Comparison of ENCODE assay signal across 9 cellular contexts in genomic region chr11:94400839-94401772, GRCh38. TPM values are rescaled to one million over a fixed set of nuclear protein-coding genes. Genes with fewer than 3 reads are reported as not detected.
DNase-seq lines count a peak whose midpoint lies in the region; ATAC-seq, FAIRE-seq and TF ChIP-seq lines count a peak whose summit lies in the region.
"Had no signal": no experiment of that assay in that cellular context is flagged by ENCODE, and none has a peak within 500 bp of the region (broad histone marks: within the 10 kb centered on the region; RNA-seq: fewer than 3 reads in every experiment).

GPR83 (minus strand) TSS chr11:94401419; CDS start chr11:94401247, 172 bp downstream.

- TF ChIP-seq CTCF in cardiac fibroblast (IDR thresholded peaks at IDR 0.05; ENCODE audit: low read depth, low read length) (no peak), HepG2 (CRISPR knock-in tag; IDR thresholded peaks at IDR 0.05) (no peak), upper lobe of left lung (IDR thresholded peaks at IDR 0.05) (no peak)

- in situ Hi-C loops in HepG2 (cut with HindIII; ENCODE audit: extremely low pct_ligation_motif_present, low pct_unique_long_range_greater_than_20kb): loop anchor here (25.0 kb wide), 1 partner anchor 214 kb away; no protein-coding TSS in a partner anchor

- H4K20me1 ChIP-seq in HepG2 (ENCODE audit: insufficient read depth, low read length): no peaks in the 10 kb centered on the region

- H3K9me3 Mint-ChIP-seq in activated T-cell treated with anti-CD3 and anti-CD28 coated beads, Interleukin-2, amount 50 U/mL, for 4 hours: peaks cover 4% of the 10 kb centered on the region

- 40% methylated on average over 19 of the region's 73 CpGs for WGBS in HepG2 (ENCODE audit: low lambda C conversion rate)
- 5% methylated on average over 22 to 67 of the region's 73 CpGs for WGBS in upper lobe of left lung, 2 donors

- no peaks in the 10 kb centered on the region for H3K36me3 Mint-ChIP-seq in activated T-cell treated with anti-CD3 and anti-CD28 coated beads, Interleukin-2, amount 50 U/mL, for 4 hours (ENCODE audit: insufficient read depth)

- no peak within 1 kb of the TSS for H3K4me3 Mint-ChIP-seq in activated T-cell treated with anti-CD3 and anti-CD28 coated beads, Interleukin-2, amount 50 U/mL, for 4 hours

- H3K27ac ChIP-seq in HepG2 (ENCODE audit: extremely low read length, insufficient read depth, low read length): no peak within 1 kb of the TSS
- no peak within 1 kb of the TSS for H3K27ac ChIP-seq in upper lobe of left lung

- H3K36me3 ChIP-seq in HepG2 (replicated peaks in 1 of 2; ENCODE audit: control insufficient read depth in 1 of 2, insufficient read depth in 2 of 2, low read length in 2 of 2): no peaks in the 10 kb centered on the region
- H3K36me3 ChIP-seq in upper lobe of left lung: no peaks in the 10 kb centered on the region

- no peak for TF ChIP-seq POLR2A in HepG2 (IDR thresholded peaks at IDR 0.05; ENCODE audit: insufficient read depth in 1 of 2, low read depth in 2 of 2, low read length in 2 of 2)
- no peak for TF ChIP-seq POLR2A in upper lobe of left lung (IDR thresholded peaks at IDR 0.05)

- BruUV-seq in HepG2 (replicated peaks; lab: Mats Ljungman, UMichigan): no TSS peak

- H3K79me2 ChIP-seq in HepG2 (ENCODE audit: insufficient read depth, low read length): no peaks in the 10 kb centered on the region

- peaks cover 4% of the 10 kb centered on the region for H3K4me1 Mint-ChIP-seq in activated T-cell treated with anti-CD3 and anti-CD28 coated beads, Interleukin-2, amount 50 U/mL, for 4 hours (ENCODE audit: low read depth)

- TF ChIP-seq EP300 in HepG2 (IDR thresholded peaks at IDR 0.05; ENCODE audit: low read depth in 2 of 2, low read length in 2 of 2): no peak
- TF ChIP-seq EP300 in HepG2 (CRISPR knock-in tag; IDR thresholded peaks at IDR 0.05; ENCODE audit: borderline replicate concordance): no peak
- TF ChIP-seq EP300 in upper lobe of left lung (IDR thresholded peaks at IDR 0.05): no peak

- no peaks in the 10 kb centered on the region for H3K9me3 ChIP-seq in HepG2 (ENCODE audit: low read length)
- H3K9me3 ChIP-seq in upper lobe of left lung: no peaks in the 10 kb centered on the region

- H2AFZ ChIP-seq in HepG2 (ENCODE audit: low read length): no peak within 1 kb of the TSS

- peak within 1 kb of the TSS; percentile 24; the same call in 1 of the 2 replicates for H3K9ac ChIP-seq in HepG2 (ENCODE audit: insufficient read depth, low read depth, low read length)

- peak within 1 kb of the TSS; percentile 68 for H3K4me2 ChIP-seq in HepG2 (ENCODE audit: low read depth, low read length)

- DNase-seq in activated T-cell treated with anti-CD3 and anti-CD28 coated beads, Interleukin-2, amount 50 U/mL, for 4 hours: no peak
- DNase-seq in activated T-cell treated with anti-CD3 and anti-CD28 coated beads, Interleukin-2, amount 50 U/mL, for 48 hours: no peak
- DNase-seq in cardiac fibroblast (ENCODE audit: low read depth in 2 of 2) (peak; percentile 2 to 10), HepG2 (ENCODE audit: low spot score) (no peak), upper lobe of left lung (peak in 1 of 2 donors; percentile 78), HCEC 1CT (no peak)

- H3K4me3 ChIP-seq in cardiac fibroblast (replicated peaks in 1 of 2; ENCODE audit: low read depth in 2 of 2, low read length in 2 of 2): peak within 1 kb of the TSS; percentile 31 to 35
- peak within 1 kb of the TSS; percentile 39 to 60 (median 47) for H3K4me3 ChIP-seq in HepG2 (replicated peaks in 1 of 3; ENCODE audit: insufficient read depth in 1 of 3, low read depth in 2 of 3, low read length in 3 of 3)
- peak within 1 kb of the TSS in 3 of 4 donors; percentile 9 to 17 (median 15) for H3K4me3 ChIP-seq in upper lobe of left lung

- POLR2A ChIA-PET in HepG2 (lab: Yijun Ruan, JAX): no interaction called here

- CTCF ChIA-PET in HepG2 (lab: Yijun Ruan, JAX; ENCODE audit: low intra/inter-chr PET ratio, low total read pairs): no interaction called here

- intact Hi-C loops in HepG2 (cut with micrococcal nuclease; ENCODE audit: unreplicated experiment): no loop called here

- FAIRE-seq in HepG2 (lab: Jason Lieb, UNC): no peak

- peaks cover 6 to 38% of the 10 kb centered on the region in 2 experiments; a peak in 3 of 5 replicates for H3K27me3 ChIP-seq in HepG2 (ENCODE audit: control insufficient read depth in 1 of 2, insufficient read depth in 2 of 2, low read length in 2 of 2)
- H3K27me3 ChIP-seq in upper lobe of left lung: peaks cover 0 to 15% (median 9%) of the 10 kb centered on the region in 4 donors

- TF ChIP-seq RAD21 in HepG2 (CRISPR knock-in tag; IDR thresholded peaks at IDR 0.05): no peak

- ATAC-seq in activated T-cell treated with anti-CD3 and anti-CD28 coated beads, Interleukin-2, amount 50 U/mL, for 4 hours: peak; percentile 38 to 46
- ATAC-seq in HepG2: peak; percentile 68
- peak in 1 of 2 donors; percentile 51 for ATAC-seq in upper lobe of left lung (ENCODE audit: low FRiP score in 2 of 2)
- ATAC-seq in HG03521 (IDR thresholded peaks at IDR 0.05; ENCODE audit: unreplicated experiment): no peak
- no peak for ATAC-seq in HG03565 (IDR thresholded peaks at IDR 0.05; ENCODE audit: unreplicated experiment)

- H3K4me1 ChIP-seq in HepG2 (ENCODE audit: insufficient read depth, low read length) (peaks cover 33% of the 10 kb centered on the region), upper lobe of left lung (peaks cover 4 to 14% (median 7%) of the 10 kb centered on the region in 4 donors)

- peaks cover 45% of the 10 kb centered on the region for H3K27me3 Mint-ChIP-seq in activated T-cell treated with anti-CD3 and anti-CD28 coated beads, Interleukin-2, amount 50 U/mL, for 4 hours (ENCODE audit: low read depth)

TF ChIP-seq in HepG2, 621 proteins besides CTCF, POLR2A, EP300 and RAD21 (continues in another document):
- TF ChIP-seq KDM5B (CRISPR knock-in tag; IDR thresholded peaks at IDR 0.05; ENCODE audit: borderline replicate concordance): 0 out of 2 replicates have a peak, but pooled peaks have one; percentile 22
- TF ChIP-seq MTF1 (CRISPR knock-in tag; IDR thresholded peaks at IDR 0.05): no peak
- TF ChIP-seq PRDM15 (CRISPR knock-in tag; IDR thresholded peaks at IDR 0.05): no peak
- TF ChIP-seq EHMT2 (IDR thresholded peaks at IDR 0.05; ENCODE audit: borderline replicate concordance, low read depth, low read length): no peak

RNA-seq across cellular contexts. Expression of gene GPR83, which starts in this region (rescaled TPM):
- total RNA-seq in activated T-cell treated with anti-CD3 and anti-CD28 coated beads, Interleukin-2, amount 50 U/mL, for 4 hours: under 1 TPM in 1 of 3 donors, not detected in 2; 0.05 TPM
- total RNA-seq in HepG2 (2016; rRNA removed; fragmentation: Illumina TruSeq; extraction: Trizol) (0.04 and 0.10 TPM in 2 replicates), upper lobe of left lung (under 1 TPM in 4 of 6 donors, not detected in 2; under 0.01 to 0.78 (median 0.25) TPM)
- not detected in 2 replicates for total RNA-seq in HepG2 (2016; cell fraction: cytosol; rRNA removed; fragmentation: Illumina TruSeq; extraction: Trizol; ENCODE audit: low read depth)
- 0.04 TPM in 1 of 2 replicates, not detected in the other for total RNA-seq in HepG2 (2016; cell fraction: insoluble cytoplasmic fraction; rRNA removed; fragmentation: Illumina TruSeq; extraction: Trizol)
- total RNA-seq in HepG2 (2016; cell fraction: membrane; rRNA removed; fragmentation: Illumina TruSeq; extraction: Trizol): 0.06 TPM in 1 of 2 replicates, not detected in the other
- total RNA-seq in HepG2 (2016; cell fraction: nucleus; rRNA removed; fragmentation: Illumina TruSeq; extraction: Trizol): not detected in 2 replicates
- 0.11 and 0.26 TPM in 2 replicates for polyA plus RNA-seq in HepG2 (2011; rRNA removed)
- polyA plus RNA-seq in HepG2 (2011; cell fraction: cytosol; rRNA removed): 0.13 and 0.22 TPM in 2 replicates
- polyA plus RNA-seq in HepG2 (2011; cell fraction: nucleus; rRNA removed): 0.13 and 0.40 TPM in 2 replicates
- 0.04 and 0.33 TPM in 2 replicates for polyA plus RNA-seq in HepG2 (2012)
- polyA plus RNA-seq in HepG2 (2016; cell fraction: cytosol; fragmentation: Illumina TruSeq; extraction: Trizol; ENCODE audit: low read depth): not detected in 2 replicates
- 0.08 TPM in 1 of 2 replicates, not detected in the other for polyA plus RNA-seq in HepG2 (2016; cell fraction: insoluble cytoplasmic fraction; fragmentation: Illumina TruSeq; extraction: Trizol; ENCODE audit: low read depth)
- polyA plus RNA-seq in HepG2 (2016; cell fraction: membrane; fragmentation: Illumina TruSeq; extraction: Trizol; ENCODE audit: low read depth): not detected in 2 replicates
- polyA plus RNA-seq in HepG2 (2016; cell fraction: nucleus; fragmentation: Illumina TruSeq; extraction: Trizol; ENCODE audit: insufficient read depth, low read depth): 0.24 and 0.26 TPM in 2 replicates
- polyA minus RNA-seq in HepG2 (2011; rRNA and poly(A)+ RNA removed; ENCODE audit: low replicate concordance): 0.48 and 0.98 TPM in 2 replicates
- polyA minus RNA-seq in HepG2 (2011; cell fraction: cytosol; rRNA and poly(A)+ RNA removed): 0.30 TPM in 1 of 2 replicates, not detected in the other
- 0.26 and 0.50 TPM in 2 replicates for polyA minus RNA-seq in HepG2 (2011; cell fraction: nucleus; rRNA and poly(A)+ RNA removed)
- total RNA-seq: dermis microvascular lymphatic vessel endothelial cell had no signal

Comparison
In these comparisons a context has a peak if more than half of its experiments do, and no peak if none do; other contexts are left out.
1. Peak in ATAC-seq in activated T-cell treated with anti-CD3 and anti-CD28 coated beads, Interleukin-2, amount 50 U/mL, for 4 hours; RNA of the gene not detected or under 1 TPM.
2. Peak in ATAC-seq, H3K4me3 ChIP-seq, H3K9ac ChIP-seq and H3K4me2 ChIP-seq in HepG2; RNA of the gene not detected or under 1 TPM.
3. DNase-seq: peak in cardiac fibroblast (2 of 2); none in activated T-cell treated with anti-CD3 and anti-CD28 coated beads, Interleukin-2, amount 50 U/mL, for 4 hours (single experiment), activated T-cell treated with anti-CD3 and anti-CD28 coated beads, Interleukin-2, amount 50 U/mL, for 48 hours (0 of 2), HepG2 (single experiment) and HCEC 1CT (single experiment).
4. Peak in every context shown above with its lines, with median percentiles within 50 percentile points of each other: H3K4me3 ChIP-seq.